ENCODE assay signal across 8 cellular contexts in the genomic region with DNA sequence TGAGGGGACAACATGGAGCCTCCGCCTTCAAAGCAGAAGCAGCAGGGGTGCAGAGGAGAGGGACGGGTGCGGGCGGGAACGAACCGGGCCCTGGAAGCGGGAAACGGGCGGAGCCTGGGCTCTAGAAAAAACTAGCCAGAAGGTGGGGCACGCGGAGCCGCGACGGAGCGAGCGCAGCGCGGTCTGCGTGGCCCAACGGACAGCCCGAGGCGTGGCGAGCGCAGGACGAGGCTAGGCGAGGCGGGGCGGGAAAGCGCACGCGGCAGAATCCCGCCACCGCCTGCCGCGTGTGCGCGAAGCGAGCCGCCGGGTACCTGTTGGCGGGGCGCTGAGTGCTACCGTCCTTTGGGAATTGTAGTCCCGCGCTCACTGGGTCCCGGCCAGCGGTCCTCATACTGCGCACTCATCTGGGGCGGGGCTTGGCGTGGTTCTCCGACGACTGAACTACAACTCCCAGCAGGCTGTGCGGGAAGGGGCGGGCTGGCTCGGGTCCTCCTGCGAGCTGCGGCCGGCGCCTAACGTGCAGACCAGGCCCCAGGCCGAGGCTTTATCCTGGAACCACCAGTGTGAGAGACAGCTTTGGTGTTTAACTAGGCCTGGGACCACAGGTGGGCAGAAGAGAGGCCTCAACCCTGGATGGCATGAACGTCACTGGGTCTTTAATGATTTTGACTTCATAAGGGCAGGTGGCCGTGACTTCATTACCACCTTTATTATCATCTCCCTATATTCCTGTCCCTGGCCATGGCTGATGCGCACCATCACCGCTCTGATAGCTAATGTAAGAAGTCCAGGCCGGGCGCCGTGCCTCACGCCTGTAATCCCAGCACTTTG. TPM values are rescaled to one million over a fixed set of nuclear protein-coding genes. Genes with fewer than 3 reads are reported as not detected.
A peak's percentile ranks its signal among the peaks of the same experiment; 100 is the strongest.
DNase-seq lines count a peak whose midpoint lies in the region; ATAC-seq and TF ChIP-seq lines count a peak whose summit lies in the region.

Gene ATL3 (minus strand): TSS at position 55 of the 834 bp plus-strand sequence. CDS start 41 bp downstream, at position 14.

- H3K36me3 ChIP-seq in smooth muscle cell (ENCODE audit: low read depth) = no peaks in the 10 kb centered on the region

- H3K9me3 ChIP-seq in smooth muscle cell (replicated peaks; ENCODE audit: low read depth) = no peaks in the 10 kb centered on the region

- H2AFZ ChIP-seq in smooth muscle cell (ENCODE audit: low read depth) = peak within 1 kb of the TSS; percentile 95

- H3K4me1 Mint-ChIP-seq in activated B cell treated with CpG ODN at 0.5 μM for 24 hours = peaks cover 25% of the 10 kb centered on the region

- peak within 1 kb of the TSS; percentile 84 for H3K4me3 Mint-ChIP-seq in activated B cell treated with CpG ODN at 0.5 μM for 24 hours

- H3K79me2 ChIP-seq in smooth muscle cell (ENCODE audit: low read depth) = peaks cover 29% of the 10 kb centered on the region

- peaks cover 7% of the 10 kb centered on the region for H3K36me3 Mint-ChIP-seq in activated B cell treated with CpG ODN at 0.5 μM for 24 hours (ENCODE audit: low read depth)

- H4K20me1 ChIP-seq in smooth muscle cell (ENCODE audit: low read depth) = peaks cover 34% of the 10 kb centered on the region

- H3K9ac ChIP-seq in smooth muscle cell (ENCODE audit: low read depth) = peak within 1 kb of the TSS; percentile 64

- TF ChIP-seq CTCF in AG04449 (IDR thresholded peaks at IDR 0.05; ENCODE audit: insufficient read depth, low read length, missing control alignments) (peak; percentile 10), activated B cell treated with CpG ODN at 0.5 μM for 24 hours (IDR thresholded peaks at IDR 0.05) (no peak), cardiac fibroblast (IDR thresholded peaks at IDR 0.05; ENCODE audit: low read depth, low read length) (no peak), smooth muscle cell (IDR thresholded peaks at IDR 0.05; ENCODE audit: borderline replicate concordance, insufficient read depth, poor library complexity, severe bottlenecking) (no peak)

- no peaks in the 10 kb centered on the region for H3K27me3 ChIP-seq in smooth muscle cell (ENCODE audit: low read depth)

- POLR2A ChIA-PET in AG04449 (lab: Yijun Ruan, JAX) = interaction anchor here (0.9 to 2.1 kb wide), 3 partner anchors 10 to 97 kb away, joined by 3 to 10 read pairs (median 4); partner anchors contain the start of genes RTN3 and ZFTA
- POLR2A ChIA-PET in activated B cell treated with CpG ODN at 0.5 μM for 24 hours (lab: Charles Lee) = interaction anchor here (1.0 to 2.5 kb wide), 3 partner anchors 10 to 790 kb away, joined by 4 to 31 read pairs (median 4); partner anchors contain the start of genes RTN3, SLC3A2 and ZFTA

- H3K9me3 Mint-ChIP-seq in activated B cell treated with CpG ODN at 0.5 μM for 24 hours = no peaks in the 10 kb centered on the region

- peak within 1 kb of the TSS; percentile 48 for H3K27ac ChIP-seq in smooth muscle cell (ENCODE audit: low read depth)

- peak within 1 kb of the TSS; percentile 82 for H3K27ac Mint-ChIP-seq in activated B cell treated with CpG ODN at 0.5 μM for 24 hours

- H3K27me3 Mint-ChIP-seq in activated B cell treated with CpG ODN at 0.5 μM for 24 hours = no peaks in the 10 kb centered on the region

- intact Hi-C loops in activated B cell treated with CpG ODN at 0.5 μM for 24 hours (cut with micrococcal nuclease) = loop anchor here (1.0 to 2.0 kb wide), 5 partner anchors 10 to 267 kb away; partner anchors contain the start of genes MARK2 and RTN3

- H3K4me3 ChIP-seq in AG04449 (ENCODE audit: low read depth, low read length) = peak within 1 kb of the TSS; percentile 79
- H3K4me3 ChIP-seq in cardiac fibroblast (replicated peaks in 1 of 2; ENCODE audit: low read depth in 2 of 2, low read length in 2 of 2) = peak within 1 kb of the TSS; percentile 75 to 78
- peak within 1 kb of the TSS; percentile 89 for H3K4me3 ChIP-seq in smooth muscle cell

- 14% methylated on average over 59 of the region's 69 CpGs for WGBS in smooth muscle cell (ENCODE audit: low lambda C conversion rate)

- peak; percentile 86 for ATAC-seq in GM18907 (IDR thresholded peaks at IDR 0.05; ENCODE audit: unreplicated experiment)
- peak; percentile 83 for ATAC-seq in HG03139 (IDR thresholded peaks at IDR 0.05; ENCODE audit: unreplicated experiment)
- ATAC-seq in activated B cell treated with CpG ODN at 0.5 μM for 24 hours (ENCODE audit: low read depth) = peak; percentile 95

- CTCF ChIA-PET in AG04449 (lab: Yijun Ruan, JAX) (interaction anchor here (0.6 to 5.7 kb wide), 10 partner anchors 9 to 96 kb away, joined by 3 to 47 read pairs (median 6); partner anchors contain the start of gene RTN3), activated B cell treated with CpG ODN at 0.5 μM for 24 hours (lab: Charles Lee) (interaction anchor here (0.7 to 3.3 kb wide), 6 partner anchors 10 to 165 kb away, joined by 3 to 34 read pairs (median 5); partner anchors contain the start of gene RTN3)

- peak within 1 kb of the TSS; percentile 92 for H3K4me2 ChIP-seq in smooth muscle cell

- peaks cover 7% of the 10 kb centered on the region for H3K4me1 ChIP-seq in smooth muscle cell (ENCODE audit: low read depth)

- H3F3A ChIP-seq in smooth muscle cell (ENCODE audit: low read depth) = peaks cover 9% of the 10 kb centered on the region

- DNase-seq in AG04449 (ENCODE audit: low read depth, low spot score) (peak; percentile 53), NCI-H2196 treated with DMSO at 0.1 percent for 48 hours (lab: John Stamatoyannopoulos, UW; ENCODE audit: unreplicated experiment) (peak; percentile 99), activated B cell treated with CpG ODN at 0.5 μM for 24 hours (peak; percentile 97), cardiac fibroblast (ENCODE audit: low read depth in 2 of 2) (peak; percentile 97), iPS-NIHi7 (ENCODE audit: extremely low spot score) (peak; percentile 97), smooth muscle cell (lab: John Stamatoyannopoulos, UW; ENCODE audit: unreplicated experiment) (peak; percentile 79)

RNA-seq across cellular contexts. Expression of gene ATL3, which starts in this region (rescaled TPM):
- total RNA-seq in activated B cell treated with CpG ODN at 0.5 μM for 24 hours (31.8 and 32.9 TPM in 2 replicates), smooth muscle cell (32.5 and 37.5 TPM in 2 replicates)
- polyA plus RNA-seq in smooth muscle cell = 13.0 and 14.9 TPM in 2 replicates

Comparison
In these comparisons a context has a peak if more than half of its experiments do, and no peak if none do; other contexts are left out.
1. Peak in every context shown above with its lines: DNase-seq, ATAC-seq, H3K4me3 ChIP-seq and H3K27ac ChIP-seq.